Comparison of ENCODE assay signal across 1 cellular context in genomic region chr12:49911213-49911605, GRCh38.
TF ChIP-seq lines count a peak whose summit lies in the region.

No MANE protein-coding gene starts in this region.

TF ChIP-seq in HepG2, 621 proteins besides CTCF, POLR2A, EP300 and RAD21:
- TF ChIP-seq ZNF629 (CRISPR knock-in tag; conservative IDR thresholded peaks at IDR 0.05): 0 out of 2 replicates have a peak, but pooled peaks have one; percentile 21
- TF ChIP-seq PBX3 (CRISPR knock-in tag; IDR thresholded peaks at IDR 0.05; ENCODE audit: borderline replicate concordance): no peak
